In genomic region chr10:118965096-118965495, GRCh38 we compare ENCODE assay signal across 12 cellular contexts.
DNase-seq lines count a peak whose midpoint lies in the region; ATAC-seq and TF ChIP-seq lines count a peak whose summit lies in the region.
"Had no signal": no experiment of that assay in that cellular context is flagged by ENCODE, and none has a peak within 500 bp of the region (broad histone marks: within the 10 kb centered on the region; RNA-seq: fewer than 3 reads in every experiment).

No MANE protein-coding gene starts in this region.

- no peaks in the 10 kb centered on the region for H3K27me3 ChIP-seq in SJCRH30

- TF ChIP-seq CTCF in nephron progenitor cell (IDR thresholded peaks at IDR 0.05) = no peak

- ATAC-seq in GM19035 (IDR thresholded peaks at IDR 0.05; ENCODE audit: unreplicated experiment) = no peak
- ATAC-seq in HG02610 (IDR thresholded peaks at IDR 0.05; ENCODE audit: unreplicated experiment) = no peak
- ATAC-seq: CD8-positive, alpha-beta T cell; HCT116 had no signal

- H3K27me3 Mint-ChIP-seq in nephron progenitor cell (ENCODE audit: low read depth, poor library complexity) = no peaks in the 10 kb centered on the region

- H3K9me3 ChIP-seq in SJCRH30 (replicated peaks) = no peaks in the 10 kb centered on the region

- no peaks in the 10 kb centered on the region for H3K36me3 ChIP-seq in SJCRH30

- H3K27ac ChIP-seq in SJCRH30 = 0 out of 2 replicates have a peak overlapping the region, but pooled peaks have one; percentile 12

- no peaks in the 10 kb centered on the region for H3K36me3 Mint-ChIP-seq in nephron progenitor cell (ENCODE audit: low read depth)
- H3K36me3 Mint-ChIP-seq: CD14-positive monocyte; CD8-positive, alpha-beta T cell had no signal

- H3K4me1 Mint-ChIP-seq in nephron progenitor cell = peaks cover 57% of the 10 kb centered on the region
- H3K4me1 Mint-ChIP-seq: CD14-positive monocyte had no signal

- peaks cover 26% of the 10 kb centered on the region for H3K4me1 ChIP-seq in SJCRH30

- DNase-seq in SJCRH30 (no peak), ecto neural progenitor cell (ENCODE audit: low spot score) (peak; percentile 31), nephron progenitor cell (no peak), DMS153 (lab: John Stamatoyannopoulos, UW) (no peak)
- DNase-seq: CD8-positive, alpha-beta T cell; COR-L47; DND-41; GF-D8 had no signal

- H3K4me3 Mint-ChIP-seq in nephron progenitor cell = peak overlapping the region; percentile 45
- H3K4me3 Mint-ChIP-seq: CD14-positive monocyte; CD8-positive, alpha-beta T cell had no signal

- H3K9me3 Mint-ChIP-seq in nephron progenitor cell = peaks cover 4% of the 10 kb centered on the region
- H3K9me3 Mint-ChIP-seq: CD8-positive, alpha-beta T cell had no signal

- no peak overlapping the region for H3K27ac Mint-ChIP-seq in nephron progenitor cell
- H3K27ac Mint-ChIP-seq: CD14-positive monocyte; CD8-positive, alpha-beta T cell had no signal

- no peak overlapping the region for H3K4me3 ChIP-seq in SJCRH30
